ENCODE assay signal across 22 cellular contexts in the genomic region with DNA sequence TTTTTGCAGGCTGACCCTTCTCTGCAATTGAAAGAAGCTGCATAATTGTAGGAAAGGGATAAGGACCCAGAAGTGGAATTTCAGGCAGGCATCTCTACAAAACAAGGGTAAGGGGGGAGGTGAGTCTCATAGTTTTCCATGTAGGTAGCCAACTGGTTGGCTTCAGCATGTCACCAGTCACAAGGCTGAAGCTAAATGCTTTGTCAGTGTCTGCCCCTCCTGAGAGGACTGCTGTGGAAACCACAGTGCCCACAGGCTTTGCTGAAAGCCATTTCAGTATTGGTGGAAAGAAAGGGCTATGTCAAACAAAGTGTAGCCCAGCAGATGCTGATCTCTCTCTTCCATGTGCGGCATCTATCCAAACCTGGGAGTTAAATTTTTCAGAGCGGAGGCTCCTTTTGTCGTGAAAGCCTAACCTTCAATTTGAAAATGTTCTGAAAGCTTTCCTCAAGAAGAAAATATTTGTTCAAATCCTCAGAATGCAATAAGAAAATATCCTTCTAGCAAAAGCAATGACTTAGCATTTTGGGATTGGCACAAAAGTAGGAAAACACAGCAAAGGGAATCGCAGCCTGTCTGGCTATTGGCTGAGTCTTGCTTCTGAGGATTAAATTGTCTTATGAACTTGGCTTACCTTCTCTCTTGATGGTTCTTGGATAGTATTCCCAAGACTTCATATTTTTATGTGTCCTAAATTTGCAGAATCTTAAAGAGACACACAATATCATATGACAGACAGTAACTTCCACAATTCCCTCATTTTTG.
DNase-seq lines count a peak whose midpoint lies in the region; ATAC-seq, FAIRE-seq and TF ChIP-seq lines count a peak whose summit lies in the region.
"Had no signal": no experiment of that assay in that cellular context is flagged by ENCODE, and none has a peak within 500 bp of the region (broad histone marks: within the 10 kb centered on the region; RNA-seq: fewer than 3 reads in every experiment).

No MANE protein-coding gene starts in this region.

- SMC1A ChIA-PET in GM12878 (lab: Charles Lee; ENCODE audit: uncharacterized antibody, unreplicated experiment) = interaction anchor here (0.9 to 2.1 kb wide), 5 partner anchors 15 to 612 kb away, joined by 3 to 6 read pairs (median 3); no protein-coding TSS in a partner anchor

- H2AFZ ChIP-seq in GM12878 (ENCODE audit: control insufficient read depth, low read depth, low read length) = no peak overlapping the region

- no peaks in the 10 kb centered on the region for H3K27me3 Mint-ChIP-seq in CD4-positive, alpha-beta memory T cell

- RAD21 ChIA-PET in GM12878 (lab: Charles Lee; ENCODE audit: unreplicated experiment) = interaction anchor here (1.1 kb wide), 1 partner anchor 30 kb away, joined by 6 read pairs; no protein-coding TSS in a partner anchor

- no TSS peak for BruUV-seq in GM12878 (replicated peaks; lab: Mats Ljungman, UMichigan)

- no peak for FAIRE-seq in GM12878 (lab: Jason Lieb, UNC)
- FAIRE-seq: colon, endothelial cell of umbilical vein, kidney had no signal

- no peaks in the 10 kb centered on the region for H3K9me3 ChIP-seq in HUES48 (ENCODE audit: control insufficient read depth, insufficient read depth, low read length)
- no peaks in the 10 kb centered on the region for H3K9me3 ChIP-seq in GM12878 (replicated peaks; ENCODE audit: control insufficient read depth, insufficient read depth, low read length)
- H3K9me3 ChIP-seq in iPS-20b (ENCODE audit: insufficient read depth, low read depth, low read length) = no peaks in the 10 kb centered on the region
- no peaks in the 10 kb centered on the region for H3K9me3 ChIP-seq in CD4-positive, alpha-beta memory T cell (ENCODE audit: control insufficient read depth in 1 of 2, low read length in 2 of 2)
- H3K9me3 ChIP-seq: BE2C had no signal

- ATAC-seq in GM12878 (peak; percentile 20; the same call in 1 of the 3 replicates), HG02884 (IDR thresholded peaks at IDR 0.05; ENCODE audit: unreplicated experiment) (no peak)
- ATAC-seq: PC-3 had no signal

- CTCF ChIA-PET in GM12878 (lab: Yijun Ruan, JAX) = interaction anchor here (0.7 to 1.0 kb wide), 3 partner anchors 15 to 120 kb away, joined by 3 to 4 read pairs (median 3); no protein-coding TSS in a partner anchor
- CTCF ChIA-PET in CD4-positive, alpha-beta memory T cell (lab: Charles Lee; ENCODE audit: partially characterized antibody) = no interaction called here

- H3K79me2 ChIP-seq in GM12878 (ENCODE audit: control insufficient read depth, insufficient read depth, low read length) = no peaks in the 10 kb centered on the region

- TF ChIP-seq RAD21 in GM12878 (IDR thresholded peaks at IDR 0.05; ENCODE audit: insufficient read depth, low read depth, low read length) = no peak

- H3K4me1 Mint-ChIP-seq in CD4-positive, alpha-beta memory T cell = no peaks in the 10 kb centered on the region

- H4K20me1 ChIP-seq in GM12878 (ENCODE audit: control insufficient read depth, insufficient read depth) = no peaks in the 10 kb centered on the region

- TF ChIP-seq CTCF in GM12878 (IDR thresholded peaks at IDR 0.05 in 2 of 3, conservative IDR thresholded peaks at IDR 0.05 in 1 of 3; ENCODE audit: control insufficient read depth in 2 of 3, extremely low read depth in 1 of 3, insufficient read depth in 1 of 3, low read depth in 3 of 3, low read length in 3 of 3) = no peak

- in situ Hi-C loops in GM12878 (cut with MboI) = no loop called here

- H3K4me1 ChIP-seq in HUES48 (ENCODE audit: control insufficient read depth, insufficient read depth, low read length) (peaks cover 15% of the 10 kb centered on the region), GM12878 (ENCODE audit: control insufficient read depth, insufficient read depth, low read length) (no peaks in the 10 kb centered on the region), iPS-20b (ENCODE audit: insufficient read depth, low read length) (peaks cover 8% of the 10 kb centered on the region; the same call in 1 of the 2 replicates)
- no peaks in the 10 kb centered on the region for H3K4me1 ChIP-seq in CD4-positive, alpha-beta memory T cell (ENCODE audit: insufficient read depth, low read length)
- H3K4me1 ChIP-seq: BE2C had no signal

- H3K36me3 ChIP-seq in HUES48 (ENCODE audit: control insufficient read depth, insufficient read depth, low read length) = no peaks in the 10 kb centered on the region
- no peaks in the 10 kb centered on the region for H3K36me3 ChIP-seq in GM12878 (ENCODE audit: control insufficient read depth in 2 of 2, insufficient read depth in 2 of 2, low read length in 1 of 2)
- H3K36me3 ChIP-seq in iPS-20b (ENCODE audit: insufficient read depth, low read depth, low read length) = no peaks in the 10 kb centered on the region
- no peaks in the 10 kb centered on the region for H3K36me3 ChIP-seq in CD4-positive, alpha-beta memory T cell (ENCODE audit: insufficient read depth, low read length)
- H3K36me3 ChIP-seq: BE2C had no signal

- DNase-seq in GM12878 (ENCODE audit: low read depth, low spot score) (no peak), stromal cell of bone marrow (ENCODE audit: low read depth) (peak; percentile 68), SHP77 treated with DMSO at 0.1 percent for 48 hours (lab: John Stamatoyannopoulos, UW) (no peak)
- DNase-seq in CD4-positive, alpha-beta memory T cell = no peak
- DNase-seq: activated effector memory CD4-positive, alpha-beta T cell treated with Interleukin-2 at 50 U/mL for 16 hours; BE2C; Calu3; head of caudate nucleus; kidney; midbrain; MV-4-11; NCI-H2107; NCI-H526 treated with DMSO at 0.1 percent for 48 hours; PC-3; stimulated activated CD4-positive, alpha-beta T cell treated with anti-CD3 and anti-CD28 coated beads, Interleukin-4, amount 100 ng/mL, for 24 hours; T-helper 9 cell had no signal

- WGBS in GM12878 (ENCODE audit: insufficient coverage, insufficient replicate concordance, low lambda C conversion rate, missing lambda C conversion rate) = 28% methylated on average over 4 of the region's 4 CpGs

- intact Hi-C loops in GM12878 (cut with micrococcal nuclease; ENCODE audit: unreplicated experiment) = no loop called here
- intact Hi-C loops in CD4-positive, alpha-beta memory T cell (cut with micrococcal nuclease) = no loop called here

- no peak overlapping the region for H3K27ac Mint-ChIP-seq in CD4-positive, alpha-beta memory T cell

- H3K27me3 ChIP-seq in HUES48 (ENCODE audit: control insufficient read depth, insufficient read depth, low read length) = no peaks in the 10 kb centered on the region
- H3K27me3 ChIP-seq in GM12878 (replicated peaks in 1 of 2; ENCODE audit: control insufficient read depth in 2 of 2, insufficient read depth in 2 of 2, low read length in 1 of 2) = no peaks in the 10 kb centered on the region
- peaks cover 9% of the 10 kb centered on the region; the same call in 1 of the 2 replicates for H3K27me3 ChIP-seq in iPS-20b (ENCODE audit: insufficient read depth, low read length)
- H3K27me3 ChIP-seq in CD4-positive, alpha-beta memory T cell (ENCODE audit: insufficient read depth, low read length) = no peaks in the 10 kb centered on the region
- H3K27me3 ChIP-seq: BE2C had no signal

- H3K36me3 Mint-ChIP-seq in CD4-positive, alpha-beta memory T cell = no peaks in the 10 kb centered on the region

- H3K27ac ChIP-seq in HUES48 (ENCODE audit: low read depth, low read length) (peak overlapping the region; percentile 49), GM12878 (ENCODE audit: control insufficient read depth, insufficient read depth) (no peak overlapping the region), iPS-20b (ENCODE audit: low read length) (no peak overlapping the region)
- no peak overlapping the region for H3K27ac ChIP-seq in CD4-positive, alpha-beta memory T cell (ENCODE audit: low read depth, low read length)
- H3K27ac ChIP-seq: SK-N-MC had no signal

- no peak for TF ChIP-seq EP300 in GM12878 (IDR thresholded peaks at IDR 0.05; ENCODE audit: borderline replicate concordance in 1 of 2, control insufficient read depth in 1 of 2, low read depth in 2 of 2, low read length in 2 of 2)

- no peak overlapping the region for H3K4me3 Mint-ChIP-seq in CD4-positive, alpha-beta memory T cell

- H3K4me3 ChIP-seq in HUES48 (ENCODE audit: low read depth, low read length) = peak overlapping the region; percentile 25; the same call in 1 of the 2 replicates
- H3K4me3 ChIP-seq in GM12878 = no peak overlapping the region
- 0 out of 2 replicates have a peak overlapping the region, but pooled peaks have one; percentile 36 for H3K4me3 ChIP-seq in iPS-20b (ENCODE audit: low read length)
- no peak overlapping the region for H3K4me3 ChIP-seq in CD4-positive, alpha-beta memory T cell (ENCODE audit: low read length in 2 of 2)
- H3K4me3 ChIP-seq: SK-N-MC had no signal

- peaks cover 0 to 5% (median 0%) of the 10 kb centered on the region in 8 donors for H3K9me3 Mint-ChIP-seq in CD4-positive, alpha-beta memory T cell

- TF ChIP-seq POLR2A in GM12878 (IDR thresholded peaks at IDR 0.05; ENCODE audit: low read depth, low read length) = no peak

- no peak overlapping the region for H3K4me2 ChIP-seq in GM12878 (ENCODE audit: control insufficient read depth, insufficient read depth)

- no peak overlapping the region for H3K9ac ChIP-seq in HUES48 (ENCODE audit: low read depth, low read length)
- H3K9ac ChIP-seq in GM12878 (ENCODE audit: control insufficient read depth, insufficient read depth, low read length) = no peak overlapping the region
- H3K9ac ChIP-seq in iPS-20b (ENCODE audit: low read depth, low read length) = no peak overlapping the region

- POLR2A ChIA-PET in GM12878 (lab: Charles Lee) = interaction anchor here (0.6 to 1.2 kb wide), 3 partner anchors 11 to 28 kb away, joined by 3 to 4 read pairs (median 3); no protein-coding TSS in a partner anchor
- POLR2A ChIA-PET in CD4-positive, alpha-beta memory T cell (lab: Charles Lee; ENCODE audit: partially characterized antibody) = no interaction called here

TF ChIP-seq in GM12878, 131 proteins besides CTCF, POLR2A, EP300 and RAD21 (continues in another document):
- TF ChIP-seq, protein P1, sequence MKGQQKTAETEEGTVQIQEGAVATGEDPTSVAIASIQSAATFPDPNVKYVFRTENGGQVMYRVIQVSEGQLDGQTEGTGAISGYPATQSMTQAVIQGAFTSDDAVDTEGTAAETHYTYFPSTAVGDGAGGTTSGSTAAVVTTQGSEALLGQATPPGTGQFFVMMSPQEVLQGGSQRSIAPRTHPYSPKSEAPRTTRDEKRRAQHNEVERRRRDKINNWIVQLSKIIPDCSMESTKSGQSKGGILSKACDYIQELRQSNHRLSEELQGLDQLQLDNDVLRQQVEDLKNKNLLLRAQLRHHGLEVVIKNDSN (IDR thresholded peaks at IDR 0.05; ENCODE audit: borderline replicate concordance, extremely low read length, insufficient read depth, low read depth, low read length) = no peak
- no peak for TF ChIP-seq CREB1 (IDR thresholded peaks at IDR 0.05; ENCODE audit: low read depth)
- TF ChIP-seq ASH2L (IDR thresholded peaks at IDR 0.05; ENCODE audit: borderline replicate concordance, low read depth) = no peak
- no peak for TF ChIP-seq SMARCA5 (IDR thresholded peaks at IDR 0.05)
- no peak for TF ChIP-seq NBN (IDR thresholded peaks at IDR 0.05)
- no peak for TF ChIP-seq ZNF217 (IDR thresholded peaks at IDR 0.05)

Comparison
In these comparisons a context has a peak if more than half of its experiments do, and no peak if none do; other contexts are left out.
1. H3K4me3 ChIP-seq: peak in HUES48 (single experiment) and iPS-20b (single experiment); none in GM12878 (single experiment) and CD4-positive, alpha-beta memory T cell (0 of 2).